Comparison of ENCODE assay signal across 8 cellular contexts in the genomic region with DNA sequence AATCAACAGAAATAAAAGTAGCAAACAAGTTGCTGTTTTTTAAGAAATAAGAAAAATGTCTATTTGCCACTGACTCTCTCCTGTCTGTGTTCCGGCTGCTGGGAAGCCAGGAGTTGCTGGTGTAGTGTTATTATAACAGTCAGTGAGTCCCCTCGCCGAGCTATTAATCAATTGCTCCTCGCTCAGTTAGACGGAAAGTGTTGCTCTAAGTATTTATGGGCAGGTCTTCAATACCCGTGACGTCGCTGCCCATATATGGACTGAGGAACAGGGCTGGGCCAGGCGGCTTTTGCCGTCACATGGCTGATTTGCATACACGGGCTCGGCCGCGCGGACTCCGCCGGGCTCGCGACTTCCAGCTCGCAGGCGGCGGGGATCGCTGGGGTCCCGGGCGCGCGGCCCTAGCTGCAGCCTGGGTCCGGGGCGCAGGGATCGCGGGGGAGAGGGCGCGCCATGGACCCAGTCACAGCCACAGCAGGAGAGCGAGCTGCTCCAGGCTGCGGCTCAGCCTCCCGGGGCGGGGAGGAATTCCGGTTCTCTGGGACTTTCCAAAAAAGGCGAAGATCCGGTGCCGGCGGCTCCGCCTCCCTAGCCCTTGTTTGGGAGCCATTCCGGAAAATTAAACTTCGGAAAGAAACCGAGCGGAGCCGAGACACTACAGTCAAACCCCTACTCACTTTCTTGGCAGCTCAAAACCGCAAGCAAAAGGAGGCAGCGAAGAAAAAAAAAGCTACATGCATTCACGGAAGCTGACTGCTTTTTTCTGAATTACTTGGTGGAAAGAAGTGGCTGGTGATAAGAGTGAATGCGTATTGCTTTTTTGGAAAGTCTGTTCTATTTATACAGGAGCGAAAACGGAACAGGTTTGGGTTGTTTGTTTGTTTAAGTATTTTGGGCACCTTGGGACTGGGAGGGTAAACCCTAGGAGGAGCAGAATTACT. TPM values are rescaled to one million over a fixed set of nuclear protein-coding genes. Genes with fewer than 3 reads are reported as not detected.
DNase-seq lines count a peak whose midpoint lies in the region; ATAC-seq lines count a peak whose summit lies in the region.

Gene EGR2 (minus strand): TSS at position 188 of the 941 bp plus-strand sequence. CDS start 337 bp downstream, outside the sequence.

- peak within 1 kb of the TSS; percentile 95 for H3K27ac Mint-ChIP-seq in activated T-helper 17 cell treated with anti-CD3 and anti-CD28 coated beads, Interleukin-2, amount 50 U/mL, for 72 hours
- H3K27ac Mint-ChIP-seq in naive thymus-derived CD4-positive, alpha-beta T cell, result peak within 1 kb of the TSS; percentile 86 to 99 (median 95)
- peak within 1 kb of the TSS; percentile 96 for H3K27ac Mint-ChIP-seq in stimulated activated memory B cell treated with anti-CD40 and anti-IgM and Interleukin-4, amounts not matched to agents 10 μg/mL and 1 μg/mL and 100 μg/mL, for 72 hours

- no peaks in the 10 kb centered on the region for H3K36me3 ChIP-seq in naive thymus-derived CD4-positive, alpha-beta T cell (ENCODE audit: control insufficient read depth in 2 of 3, insufficient read depth in 3 of 3, low read length in 3 of 3)

- peaks cover 17 to 23% of the 10 kb centered on the region in 2 donors for H3K4me1 ChIP-seq in naive thymus-derived CD4-positive, alpha-beta T cell (ENCODE audit: control insufficient read depth in 2 of 2, insufficient read depth in 2 of 2, low read length in 2 of 2)

- peaks cover 64% of the 10 kb centered on the region for H3K36me3 Mint-ChIP-seq in activated T-helper 17 cell treated with anti-CD3 and anti-CD28 coated beads, Interleukin-2, amount 50 U/mL, for 72 hours (ENCODE audit: low read depth)
- H3K36me3 Mint-ChIP-seq in naive thymus-derived CD4-positive, alpha-beta T cell, result peaks cover 0 to 16% (median 0%) of the 10 kb centered on the region in 5 donors
- H3K36me3 Mint-ChIP-seq in stimulated activated memory B cell treated with anti-CD40 and anti-IgM and Interleukin-4, amounts not matched to agents 10 μg/mL and 1 μg/mL and 100 μg/mL, for 72 hours, result peaks cover 41% of the 10 kb centered on the region

- H3K27me3 Mint-ChIP-seq in activated T-helper 17 cell treated with anti-CD3 and anti-CD28 coated beads, Interleukin-2, amount 50 U/mL, for 72 hours, result peaks cover 18% of the 10 kb centered on the region
- peaks cover 26 to 73% (median 31%) of the 10 kb centered on the region in 5 donors for H3K27me3 Mint-ChIP-seq in naive thymus-derived CD4-positive, alpha-beta T cell
- H3K27me3 Mint-ChIP-seq in stimulated activated memory B cell treated with anti-CD40 and anti-IgM and Interleukin-4, amounts not matched to agents 10 μg/mL and 1 μg/mL and 100 μg/mL, for 72 hours, result peaks cover 12% of the 10 kb centered on the region

- POLR2A ChIA-PET in naive thymus-derived CD4-positive, alpha-beta T cell (lab: Charles Lee), result interaction anchor here (0.5 to 5.8 kb wide), 10 partner anchors 12 to 1066 kb away, joined by 3 to 80 read pairs (median 4); partner anchors contain the start of genes ADO and NRBF2

- H3K27me3 ChIP-seq in naive thymus-derived CD4-positive, alpha-beta T cell (ENCODE audit: control insufficient read depth in 2 of 2, insufficient read depth in 2 of 2, low read length in 2 of 2), result peaks cover 3 to 7% of the 10 kb centered on the region in 2 donors

- H3K4me1 Mint-ChIP-seq in activated T-helper 17 cell treated with anti-CD3 and anti-CD28 coated beads, Interleukin-2, amount 50 U/mL, for 72 hours, result peaks cover 26% of the 10 kb centered on the region
- H3K4me1 Mint-ChIP-seq in naive thymus-derived CD4-positive, alpha-beta T cell, result peaks cover 36 to 63% (median 50%) of the 10 kb centered on the region in 7 donors
- peaks cover 72% of the 10 kb centered on the region for H3K4me1 Mint-ChIP-seq in stimulated activated memory B cell treated with anti-CD40 and anti-IgM and Interleukin-4, amounts not matched to agents 10 μg/mL and 1 μg/mL and 100 μg/mL, for 72 hours

- peak within 1 kb of the TSS; percentile 93 for H3K4me3 Mint-ChIP-seq in activated T-helper 17 cell treated with anti-CD3 and anti-CD28 coated beads, Interleukin-2, amount 50 U/mL, for 72 hours
- H3K4me3 Mint-ChIP-seq in naive thymus-derived CD4-positive, alpha-beta T cell, result peak within 1 kb of the TSS; percentile 89 to 100 (median 98)
- peak within 1 kb of the TSS; percentile 92 for H3K4me3 Mint-ChIP-seq in stimulated activated memory B cell treated with anti-CD40 and anti-IgM and Interleukin-4, amounts not matched to agents 10 μg/mL and 1 μg/mL and 100 μg/mL, for 72 hours

- CTCF ChIA-PET in naive thymus-derived CD4-positive, alpha-beta T cell (lab: Charles Lee), result interaction anchor here (0.7 to 3.9 kb wide), 13 partner anchors 10 to 903 kb away, joined by 3 to 42 read pairs (median 5); partner anchors contain the start of gene ADO

- no peaks in the 10 kb centered on the region for H3K9me3 ChIP-seq in naive thymus-derived CD4-positive, alpha-beta T cell (ENCODE audit: control insufficient read depth in 2 of 3, low read length in 3 of 3)

- H3K9me3 Mint-ChIP-seq in activated T-helper 17 cell treated with anti-CD3 and anti-CD28 coated beads, Interleukin-2, amount 50 U/mL, for 72 hours, result no peaks in the 10 kb centered on the region
- peaks cover 0 to 2% (median 0%) of the 10 kb centered on the region in 11 donors for H3K9me3 Mint-ChIP-seq in naive thymus-derived CD4-positive, alpha-beta T cell
- no peaks in the 10 kb centered on the region for H3K9me3 Mint-ChIP-seq in stimulated activated memory B cell treated with anti-CD40 and anti-IgM and Interleukin-4, amounts not matched to agents 10 μg/mL and 1 μg/mL and 100 μg/mL, for 72 hours

- intact Hi-C loops in naive thymus-derived CD4-positive, alpha-beta T cell (cut with micrococcal nuclease), result loop anchor here (1.0 to 10.0 kb wide), 28 partner anchors 12 to 948 kb away; partner anchors contain the start of genes ADO (in 2 of the 2), NRBF2 (in 2 of the 2) and RTKN2 (in 2 of the 2)

- ATAC-seq in GM21723 (IDR thresholded peaks at IDR 0.05; ENCODE audit: unreplicated experiment), result peak; percentile 81
- ATAC-seq in activated T-helper 17 cell treated with anti-CD3 and anti-CD28 coated beads, Interleukin-2, amount 50 U/mL, for 72 hours (replicated peaks), result peak; percentile 76
- ATAC-seq in naive thymus-derived CD4-positive, alpha-beta T cell, result peak; percentile 88
- ATAC-seq in stimulated activated memory B cell treated with anti-CD40 and anti-IgM and Interleukin-4, amounts not matched to agents 10 μg/mL and 1 μg/mL and 100 μg/mL, for 72 hours, result peak; percentile 87

- peak within 1 kb of the TSS; percentile 69 for H3K4me3 ChIP-seq in naive thymus-derived CD4-positive, alpha-beta T cell (ENCODE audit: low read length)

- peak; percentile 80 for DNase-seq in DMS53 treated with DMSO at 0.1 percent for 48 hours (lab: John Stamatoyannopoulos, UW; ENCODE audit: unreplicated experiment)
- peak; percentile 88 for DNase-seq in KG1 (lab: John Stamatoyannopoulos, UW)
- DNase-seq in RPMI7951 (ENCODE audit: low read depth), result peak; percentile 93
- DNase-seq in fibroblast of gingiva (ENCODE audit: low read depth), result peak; percentile 91
- DNase-seq in naive thymus-derived CD4-positive, alpha-beta T cell, result peak; percentile 92 to 99 (median 98)

- H3K27ac ChIP-seq in naive thymus-derived CD4-positive, alpha-beta T cell (ENCODE audit: low read depth, low read length), result peak within 1 kb of the TSS; percentile 76

RNA-seq across cellular contexts. Expression of gene EGR2, which starts in this region (rescaled TPM):
- total RNA-seq in RPMI7951 (2014; rRNA removed; shearing (Covaris generic)), result 2.3 and 5.9 TPM in 2 replicates
- total RNA-seq in activated T-helper 17 cell treated with anti-CD3 and anti-CD28 coated beads, Interleukin-2, amount 50 U/mL, for 72 hours, result 10 to 100 TPM in 1 of 2 donors, 1 to 10 TPM in 1; 5.5 to 94.4 TPM
- total RNA-seq in naive thymus-derived CD4-positive, alpha-beta T cell, result 10 to 100 TPM in 2 of 5 experiments, 1 to 10 TPM in 1, under 1 TPM in 2; 0.46 to 14.2 (median 2.7) TPM
- under 1 TPM in 1 of 2 donors, not detected in 1; 0.15 TPM for polyA plus RNA-seq in naive thymus-derived CD4-positive, alpha-beta T cell

Comparison
In these comparisons a context has a peak if more than half of its experiments do, and no peak if none do; other contexts are left out.
1. Peak in every context shown above with its lines: DNase-seq, ATAC-seq, H3K4me3 ChIP-seq and H3K27ac ChIP-seq.